8 cellular contexts compared by ENCODE assay signal in the genomic region with DNA sequence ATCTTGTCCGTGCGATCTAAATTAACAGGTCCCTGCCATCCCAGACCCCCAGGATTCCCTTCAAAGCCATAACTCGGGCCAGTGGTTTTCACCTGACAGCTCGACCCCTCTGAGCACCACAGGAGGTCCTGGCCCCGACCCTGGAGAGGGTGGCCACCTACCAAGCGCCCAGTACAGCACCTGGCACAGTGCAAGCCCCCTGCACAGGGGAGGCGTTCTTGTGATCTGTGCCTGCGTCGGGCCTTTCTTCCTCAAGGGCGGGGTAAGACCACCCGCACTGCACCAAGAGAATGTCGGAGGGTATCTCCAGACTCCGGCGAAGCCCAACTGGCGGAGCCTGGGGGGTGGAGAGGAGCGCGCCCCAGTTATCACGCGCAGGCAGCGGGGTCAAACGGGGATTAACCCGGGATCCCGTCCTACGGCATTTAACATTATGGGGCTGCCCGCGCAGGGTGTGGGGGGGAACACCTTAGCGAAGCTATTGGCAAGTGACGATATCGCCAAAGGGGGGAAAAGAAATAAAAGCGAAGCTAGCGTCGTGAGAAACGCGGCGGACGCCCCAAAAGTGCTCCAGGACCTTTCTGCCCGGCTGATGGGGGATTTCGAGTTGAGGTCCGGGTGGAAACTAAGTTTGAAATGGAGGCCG. TPM values are rescaled to one million over a fixed set of nuclear protein-coding genes. Genes with fewer than 3 reads are reported as not detected.
DNase-seq lines count a peak whose midpoint lies in the region; ATAC-seq and TF ChIP-seq lines count a peak whose summit lies in the region.

No MANE protein-coding gene starts in this region.

- peak overlapping the region; percentile 97 to 98 for H3K4me3 Mint-ChIP-seq in effector memory CD8-positive, alpha-beta T cell

- ATAC-seq in effector memory CD8-positive, alpha-beta T cell (replicated peaks), result no peak
- ATAC-seq in upper lobe of right lung, result no peak
- ATAC-seq in HG03432 (IDR thresholded peaks at IDR 0.05; ENCODE audit: unreplicated experiment), result no peak
- ATAC-seq in GM19452 (IDR thresholded peaks at IDR 0.05; ENCODE audit: unreplicated experiment), result no peak

- no peaks in the 10 kb centered on the region for H3K9me3 Mint-ChIP-seq in effector memory CD8-positive, alpha-beta T cell

- H3K27me3 ChIP-seq in HAP-1 (ENCODE audit: low read depth) (no peaks in the 10 kb centered on the region), muscle layer of colon (ENCODE audit: control insufficient read depth in 1 of 2, insufficient read depth in 2 of 2, low read length in 2 of 2) (no peaks in the 10 kb centered on the region), upper lobe of right lung (no peaks in the 10 kb centered on the region)

- H3K9me3 ChIP-seq in HAP-1, result no peaks in the 10 kb centered on the region
- no peaks in the 10 kb centered on the region for H3K9me3 ChIP-seq in muscle layer of colon (ENCODE audit: low read length)
- no peaks in the 10 kb centered on the region for H3K9me3 ChIP-seq in upper lobe of right lung

- DNase-seq in HAP-1 (ENCODE audit: low spot score in 2 of 2) (no peak), upper lobe of right lung (peak; percentile 76), foreskin melanocyte (no peak)
- DNase-seq in effector memory CD8-positive, alpha-beta T cell, result peak; percentile 33 to 44 (median 38)

- no peaks in the 10 kb centered on the region for H3K27me3 Mint-ChIP-seq in effector memory CD8-positive, alpha-beta T cell

- H3K36me3 ChIP-seq in HAP-1 (replicated peaks) (peaks cover 34% of the 10 kb centered on the region), muscle layer of colon (ENCODE audit: insufficient read depth, low read length) (peaks cover 27% of the 10 kb centered on the region), upper lobe of right lung (peaks cover 18% of the 10 kb centered on the region)

- peak overlapping the region; percentile 71 for H3K9ac ChIP-seq in muscle layer of colon (ENCODE audit: low read length)

- peak overlapping the region; percentile 99 to 100 for H3K27ac Mint-ChIP-seq in effector memory CD8-positive, alpha-beta T cell

- intact Hi-C loops in upper lobe of right lung (cut with DNase I), result no loop called here

- H3K4me1 Mint-ChIP-seq in effector memory CD8-positive, alpha-beta T cell (ENCODE audit: low read depth in 2 of 2), result peaks cover 38 to 39% of the 10 kb centered on the region in 2 donors

- H3K27ac ChIP-seq in VCaP, result peak overlapping the region; percentile 100
- H3K27ac ChIP-seq in muscle layer of colon (ENCODE audit: low read depth, low read length), result peak overlapping the region; percentile 91
- H3K27ac ChIP-seq in upper lobe of right lung, result peak overlapping the region; percentile 99

- TF ChIP-seq CTCF in VCaP (conservative IDR thresholded peaks at IDR 0.05) (no peak), upper lobe of right lung (IDR thresholded peaks at IDR 0.05) (no peak)

- peaks cover 68% of the 10 kb centered on the region for H3K36me3 Mint-ChIP-seq in effector memory CD8-positive, alpha-beta T cell (ENCODE audit: insufficient read depth)

- H3K4me1 ChIP-seq in HAP-1 (peaks cover 23% of the 10 kb centered on the region), muscle layer of colon (ENCODE audit: insufficient read depth, low read length) (peaks cover 31% of the 10 kb centered on the region), upper lobe of right lung (peaks cover 31% of the 10 kb centered on the region)

- in situ Hi-C loops in HAP-1 (cut with MboI; ENCODE audit: low sequenced_read_pairs), result no loop called here

- peak overlapping the region; percentile 38 for H3K4me3 ChIP-seq in HAP-1
- H3K4me3 ChIP-seq in muscle layer of colon (ENCODE audit: low read depth in 1 of 2, low read length in 2 of 2), result peak overlapping the region; percentile 69 to 82
- peak overlapping the region; percentile 77 for H3K4me3 ChIP-seq in upper lobe of right lung

RNA-seq across cellular contexts. Expression of gene HNRNPL, which starts 1.3 kb away (rescaled TPM):
- total RNA-seq in upper lobe of right lung, result 248 TPM

RNA-seq across cellular contexts. Expression of gene ECH1, which starts 19.5 kb away (rescaled TPM):
- total RNA-seq in upper lobe of right lung, result 210 TPM

RNA-seq across cellular contexts. Expression of gene RINL, which starts 27.0 kb away (rescaled TPM):
- 12.0 TPM for total RNA-seq in upper lobe of right lung

RNA-seq across cellular contexts. Expression of gene LGALS4, which starts 38.4 kb away (rescaled TPM):
- total RNA-seq in upper lobe of right lung, result 3.7 TPM

RNA-seq across cellular contexts. Expression of gene SIRT2, which starts 48.3 kb away (rescaled TPM):
- total RNA-seq in upper lobe of right lung, result 59.2 TPM

Comparison
In these comparisons a context has a peak if more than half of its experiments do, and no peak if none do; other contexts are left out.
1. DNase-seq: peak in effector memory CD8-positive, alpha-beta T cell (3 of 3) and upper lobe of right lung (single experiment); none in HAP-1 (0 of 2) and foreskin melanocyte (single experiment).
2. Peak in every context shown above with its lines, with median percentiles within 50 percentile points of each other: H3K4me3 ChIP-seq and H3K27ac ChIP-seq.